In genomic region chr14:33839193-33840076, GRCh38 we compare ENCODE assay signal across 8 cellular contexts.
DNase-seq lines count a peak whose midpoint lies in the region; ATAC-seq, FAIRE-seq and TF ChIP-seq lines count a peak whose summit lies in the region.

No MANE protein-coding gene starts in this region.

- H3K4me1 ChIP-seq in adipocyte (ENCODE audit: control insufficient read depth, insufficient read depth, low read length) (no peaks in the 10 kb centered on the region), left ventricle myocardium inferior (peaks cover 14% of the 10 kb centered on the region), small intestine (ENCODE audit: control insufficient read depth in 2 of 2, insufficient read depth in 1 of 2, low read depth in 1 of 2, low read length in 1 of 2) (no peaks in the 10 kb centered on the region)

- intact Hi-C loops in left ventricle myocardium inferior (cut with micrococcal nuclease), result loop anchor here (2.0 to 5.0 kb wide), 3 partner anchors 268 to 463 kb away; no protein-coding TSS in a partner anchor

- FAIRE-seq in small intestine (lab: Jason Lieb, UNC), result no peak

- peaks cover 52% of the 10 kb centered on the region for H3K4me1 Mint-ChIP-seq in T-helper 2 cell treated with Interferon-gamma antibody and Interleukin-4, amounts not matched to agents 5 μg/mL and 100 μg/mL, for 36 hours (ENCODE audit: low read depth)

- DNase-seq in T-helper 2 cell, result peak in 4 of 5 experiments; percentile 3 to 71 (median 12)
- DNase-seq in T-helper 2 cell treated with Interferon-gamma antibody and Interleukin-4, amounts not matched to agents 5 μg/mL and 100 μg/mL, for 36 hours (ENCODE audit: low spot score), result no peak
- DNase-seq in LNCaP clone FGC (ENCODE audit: low read depth), result peak; percentile 14
- DNase-seq in SHP77 (lab: John Stamatoyannopoulos, UW), result peak; percentile 47 to 59
- DNase-seq in adipocyte (ENCODE audit: low read depth), result peak; percentile 86
- DNase-seq in left ventricle myocardium inferior, result no peak
- peak; percentile 50 for DNase-seq in small intestine

- no peak overlapping the region for H3K27ac Mint-ChIP-seq in T-helper 2 cell treated with Interferon-gamma antibody and Interleukin-4, amounts not matched to agents 5 μg/mL and 100 μg/mL, for 36 hours

- H3K27me3 ChIP-seq in adipocyte (replicated peaks; ENCODE audit: control insufficient read depth, insufficient read depth, low read length) (peaks cover 24% of the 10 kb centered on the region), left ventricle myocardium inferior (ENCODE audit: low read depth) (no peaks in the 10 kb centered on the region), small intestine (ENCODE audit: control insufficient read depth in 2 of 2, insufficient read depth in 2 of 2, low read length in 2 of 2) (no peaks in the 10 kb centered on the region)

- no peaks in the 10 kb centered on the region for H3K9me3 ChIP-seq in adipocyte (ENCODE audit: control insufficient read depth, low read length)
- no peaks in the 10 kb centered on the region for H3K9me3 ChIP-seq in left ventricle myocardium inferior (replicated peaks)
- no peaks in the 10 kb centered on the region for H3K9me3 ChIP-seq in small intestine (ENCODE audit: control insufficient read depth, low read depth)

- H3K36me3 Mint-ChIP-seq in T-helper 2 cell treated with Interferon-gamma antibody and Interleukin-4, amounts not matched to agents 5 μg/mL and 100 μg/mL, for 36 hours (ENCODE audit: low read depth), result no peaks in the 10 kb centered on the region

- ATAC-seq in HG03097 (IDR thresholded peaks at IDR 0.05; ENCODE audit: low FRiP score, unreplicated experiment), result no peak

- H3K9me3 Mint-ChIP-seq in T-helper 2 cell treated with Interferon-gamma antibody and Interleukin-4, amounts not matched to agents 5 μg/mL and 100 μg/mL, for 36 hours, result no peaks in the 10 kb centered on the region

- no peaks in the 10 kb centered on the region for H3K27me3 Mint-ChIP-seq in T-helper 2 cell treated with Interferon-gamma antibody and Interleukin-4, amounts not matched to agents 5 μg/mL and 100 μg/mL, for 36 hours (ENCODE audit: low read depth)

- no peak overlapping the region for H3K4me3 Mint-ChIP-seq in T-helper 2 cell treated with Interferon-gamma antibody and Interleukin-4, amounts not matched to agents 5 μg/mL and 100 μg/mL, for 36 hours

- H3K27ac ChIP-seq in left ventricle myocardium inferior (replicated peaks), result no peak overlapping the region
- no peak overlapping the region for H3K27ac ChIP-seq in small intestine (ENCODE audit: low read depth in 1 of 2, low read length in 1 of 2)

- H3K4me3 ChIP-seq in LNCaP clone FGC (ENCODE audit: low read depth, low read length) (no peak overlapping the region), adipocyte (ENCODE audit: low read length) (no peak overlapping the region), left ventricle myocardium inferior (no peak overlapping the region), small intestine (ENCODE audit: low read depth in 1 of 2, low read length in 2 of 2) (no peak overlapping the region)

- WGBS in small intestine, 3 donors, result 43 to 48% (median 45%) methylated on average over 16 of the region's 16 CpGs

- no peak overlapping the region for H3K9ac ChIP-seq in adipocyte (ENCODE audit: low read length)

- peak; percentile 76 for TF ChIP-seq CTCF in LNCaP clone FGC (IDR thresholded peaks at IDR 0.05; ENCODE audit: control insufficient read depth, extremely low read depth, insufficient read depth)
- TF ChIP-seq CTCF in left ventricle myocardium inferior (IDR thresholded peaks at IDR 0.05; ENCODE audit: borderline replicate concordance), result peak; percentile 87

- H3K36me3 ChIP-seq in adipocyte (ENCODE audit: control insufficient read depth, insufficient read depth, low read length, severe bottlenecking), result no peaks in the 10 kb centered on the region
- H3K36me3 ChIP-seq in left ventricle myocardium inferior, result no peaks in the 10 kb centered on the region
- no peaks in the 10 kb centered on the region for H3K36me3 ChIP-seq in small intestine (ENCODE audit: control insufficient read depth in 2 of 2, insufficient read depth in 2 of 2, low read length in 2 of 2)

Comparison
In these comparisons a context has a peak if more than half of its experiments do, and no peak if none do; other contexts are left out.
1. DNase-seq: peak in T-helper 2 cell (4 of 5), LNCaP clone FGC (single experiment), SHP77 (2 of 2), adipocyte (single experiment) and small intestine (single experiment); none in T-helper 2 cell treated with Interferon-gamma antibody and Interleukin-4, amounts not matched to agents 5 μg/mL and 100 μg/mL, for 36 hours (single experiment) and left ventricle myocardium inferior (single experiment).